9 cellular contexts compared by ENCODE assay signal in the genomic region with DNA sequence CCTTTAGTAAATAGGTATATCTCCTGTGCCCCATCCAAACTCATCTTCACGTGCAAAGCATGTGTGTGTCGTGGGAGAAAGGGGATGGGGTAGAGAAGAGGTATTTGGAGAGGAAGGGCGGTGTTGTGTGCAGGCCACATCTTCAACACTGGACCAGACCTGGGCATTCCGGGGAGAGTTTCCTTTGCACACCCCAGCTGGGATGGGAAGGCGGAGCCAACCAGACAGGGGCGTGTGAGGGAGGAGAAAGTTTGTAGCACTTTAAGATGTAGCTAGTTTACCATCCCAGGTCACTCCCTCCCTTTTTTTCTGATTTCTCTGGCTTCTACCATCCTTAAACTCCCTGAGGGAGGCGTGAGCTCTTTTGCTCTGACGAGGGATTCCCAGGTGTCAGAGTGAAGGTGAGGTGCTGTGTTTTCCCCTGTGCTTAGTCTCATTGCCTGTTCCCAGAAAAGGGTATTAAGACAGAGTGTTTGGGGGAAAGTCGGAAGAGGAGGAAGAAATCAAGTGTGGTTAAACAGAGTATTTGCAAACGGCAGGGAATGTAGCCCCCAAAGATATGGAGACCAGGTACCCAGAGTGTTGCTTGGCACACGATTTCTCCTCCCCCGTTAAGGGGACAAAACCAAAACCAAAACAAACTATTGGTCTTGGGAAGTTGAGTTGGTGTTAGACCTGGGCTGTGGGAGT. TPM values are rescaled to one million over a fixed set of nuclear protein-coding genes. Genes with fewer than 3 reads are reported as not detected.
DNase-seq lines count a peak whose midpoint lies in the region; ATAC-seq and TF ChIP-seq lines count a peak whose summit lies in the region.
"Had no signal": no experiment of that assay in that cellular context is flagged by ENCODE, and none has a peak within 500 bp of the region (broad histone marks: within the 10 kb centered on the region; RNA-seq: fewer than 3 reads in every experiment).

No MANE protein-coding gene starts in this region.

- H3K27ac ChIP-seq in VCaP = peak overlapping the region; percentile 96; the same call in 1 of the 2 replicates

- ATAC-seq in GM19351 (IDR thresholded peaks at IDR 0.05; ENCODE audit: unreplicated experiment) = no peak

- TF ChIP-seq CTCF in VCaP (conservative IDR thresholded peaks at IDR 0.05) = no peak

- DNase-seq in NK-92 treated with Interleukin-12 subunit alpha and Interleukin-12 subunit beta, amount 100 ng/mL, for 24 hours (lab: John Stamatoyannopoulos, UW) = peak; percentile 12
- DNase-seq in NK-92 (lab: John Stamatoyannopoulos, UW; ENCODE audit: unreplicated experiment) (no peak), kidney glomerular epithelial cell (lab: John Stamatoyannopoulos, UW) (peak; percentile 22), ureter (ENCODE audit: low spot score) (peak; percentile 70), AG08396 (ENCODE audit: low spot score) (no peak), amygdala (lab: John Stamatoyannopoulos, UW) (no peak)
- DNase-seq: activated naive CD8-positive, alpha-beta T cell treated with anti-CD3 and anti-CD28 coated beads for 36 hours had no signal

RNA-seq across cellular contexts. Expression of gene SETBP1, which starts 1.6 kb away (rescaled TPM):
- total RNA-seq in ureter = 51.0 TPM

Comparison
In these comparisons a context has a peak if more than half of its experiments do, and no peak if none do; other contexts are left out.
1. DNase-seq: peak in NK-92 treated with Interleukin-12 subunit alpha and Interleukin-12 subunit beta, amount 100 ng/mL, for 24 hours (single experiment), kidney glomerular epithelial cell (single experiment) and ureter (single experiment); none in NK-92 (single experiment), AG08396 (single experiment) and amygdala (0 of 56).